ENCODE assay signal across 1 cellular context in the genomic region with DNA sequence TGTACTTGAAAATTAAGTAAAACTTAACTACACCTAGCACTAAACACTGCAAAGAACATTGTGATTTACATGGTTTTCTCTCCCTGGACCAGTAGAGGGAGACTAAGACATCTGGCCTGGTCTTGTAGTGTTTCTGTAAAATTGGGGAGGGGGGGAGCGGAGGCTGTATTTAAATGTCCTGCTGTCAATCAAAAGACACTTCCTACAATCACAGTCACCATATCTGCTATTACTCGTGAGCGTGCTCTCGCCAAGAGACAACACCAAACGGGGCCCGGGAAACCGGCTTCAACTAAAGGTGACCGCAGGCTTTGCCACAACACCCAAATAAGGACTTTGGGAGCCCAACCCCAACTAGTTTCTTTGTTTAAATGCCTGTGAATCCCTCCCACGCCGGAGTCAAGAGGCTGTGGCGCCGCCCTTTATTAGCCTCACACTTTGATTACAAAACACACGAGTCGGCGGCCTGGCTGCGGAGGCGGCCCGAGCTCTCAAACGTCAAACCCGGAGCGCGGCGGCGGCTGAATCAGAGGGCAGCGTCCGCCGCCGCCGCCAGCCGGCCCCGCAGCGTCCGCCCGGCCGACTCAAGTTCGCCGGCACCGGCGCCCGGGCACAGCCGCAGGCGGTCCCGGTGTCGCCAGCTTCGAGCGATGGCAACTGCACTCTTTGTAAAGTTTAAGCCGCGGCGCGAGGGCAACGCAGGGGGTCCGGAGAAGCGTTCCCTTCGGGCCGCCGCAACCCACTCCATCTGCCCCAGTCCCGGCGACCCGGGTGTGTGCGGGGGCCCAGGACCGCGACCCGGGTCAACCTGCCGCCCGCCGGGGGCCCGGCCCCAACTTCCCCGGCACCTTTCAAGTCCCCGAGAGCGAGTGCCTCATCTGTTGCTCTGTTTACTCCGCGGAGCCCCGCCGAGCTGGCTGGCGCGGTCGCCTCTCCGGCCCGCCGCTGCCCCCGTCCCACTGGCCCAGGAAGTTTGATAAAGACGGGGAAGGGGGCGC.
A peak's percentile ranks its signal among the peaks of the same experiment; 100 is the strongest.
TF ChIP-seq lines count a peak whose summit lies in the region.

No MANE protein-coding gene starts in this region.

TF ChIP-seq in HCT116, 20 proteins besides CTCF, POLR2A, EP300 and RAD21 (continued from another document):
- TF ChIP-seq, protein P1, sequence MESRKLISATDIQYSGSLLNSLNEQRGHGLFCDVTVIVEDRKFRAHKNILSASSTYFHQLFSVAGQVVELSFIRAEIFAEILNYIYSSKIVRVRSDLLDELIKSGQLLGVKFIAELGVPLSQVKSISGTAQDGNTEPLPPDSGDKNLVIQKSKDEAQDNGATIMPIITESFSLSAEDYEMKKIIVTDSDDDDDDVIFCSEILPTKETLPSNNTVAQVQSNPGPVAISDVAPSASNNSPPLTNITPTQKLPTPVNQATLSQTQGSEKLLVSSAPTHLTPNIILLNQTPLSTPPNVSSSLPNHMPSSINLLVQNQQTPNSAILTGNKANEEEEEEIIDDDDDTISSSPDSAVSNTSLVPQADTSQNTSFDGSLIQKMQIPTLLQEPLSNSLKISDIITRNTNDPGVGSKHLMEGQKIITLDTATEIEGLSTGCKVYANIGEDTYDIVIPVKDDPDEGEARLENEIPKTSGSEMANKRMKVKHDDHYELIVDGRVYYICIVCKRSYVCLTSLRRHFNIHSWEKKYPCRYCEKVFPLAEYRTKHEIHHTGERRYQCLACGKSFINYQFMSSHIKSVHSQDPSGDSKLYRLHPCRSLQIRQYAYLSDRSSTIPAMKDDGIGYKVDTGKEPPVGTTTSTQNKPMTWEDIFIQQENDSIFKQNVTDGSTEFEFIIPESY (IDR thresholded peaks at IDR 0.05; ENCODE audit: extremely low read depth, insufficient replicate concordance, low read length), result no peak
- TF ChIP-seq TCF7L2 (IDR thresholded peaks at IDR 0.05; ENCODE audit: borderline replicate concordance, extremely low read depth, insufficient read depth, insufficient read length) (peak; percentile 86), EGR1 (IDR thresholded peaks at IDR 0.05; ENCODE audit: low read depth) (peak; percentile 96), CEBPB (IDR thresholded peaks at IDR 0.05; ENCODE audit: low read depth) (peak; percentile 86), SRF (IDR thresholded peaks at IDR 0.05; ENCODE audit: low read depth) (peak; percentile 99)
